In genomic region chr10:47098238-47098637, GRCh38 we compare ENCODE assay signal across 29 cellular contexts.
"Had no signal": no experiment of that assay in that cellular context is flagged by ENCODE, and none has a peak within 500 bp of the region (broad histone marks: within the 10 kb centered on the region; RNA-seq: fewer than 3 reads in every experiment).

No MANE protein-coding gene starts in this region.

- H3K27ac ChIP-seq: colonic mucosa, coronary artery, dorsolateral prefrontal cortex, epithelial cell of prostate, esophagus muscularis mucosa, esophagus squamous epithelium, foreskin keratinocyte, gastrocnemius medialis, gastroesophageal sphincter, heart left ventricle, heart right ventricle had no signal

- H3K36me3 ChIP-seq: colonic mucosa, esophagus muscularis mucosa, esophagus squamous epithelium, gastrocnemius medialis, gastroesophageal sphincter, heart left ventricle, heart right ventricle had no signal

- ATAC-seq: effector memory CD8-positive, alpha-beta T cell; esophagus mucosa; foreskin keratinocyte; gastrocnemius medialis; gastroesophageal sphincter; heart left ventricle; heart right ventricle had no signal

- FAIRE-seq: colon, endometrium, endothelial cell of umbilical vein, frontal cortex had no signal

- H3K4me3 ChIP-seq: colonic mucosa, coronary artery, dorsolateral prefrontal cortex, esophagus muscularis mucosa, esophagus squamous epithelium, gastrocnemius medialis, gastroesophageal sphincter, heart left ventricle, heart right ventricle had no signal

- H3K4me1 ChIP-seq: colonic mucosa, esophagus muscularis mucosa, esophagus squamous epithelium, foreskin keratinocyte, gastrocnemius medialis, gastroesophageal sphincter, heart left ventricle, heart right ventricle had no signal

- H3K9me3 ChIP-seq: colonic mucosa, esophagus squamous epithelium, gastrocnemius medialis had no signal

- H3K9me3 Mint-ChIP-seq: effector memory CD8-positive, alpha-beta T cell; endodermal cell had no signal

- H3K4me1 Mint-ChIP-seq: endodermal cell had no signal

- DNase-seq: colonic mucosa; cortex of kidney; dermis blood vessel endothelial cell; dorsolateral prefrontal cortex; effector CD4-positive, alpha-beta T cell; effector CD8-positive, alpha-beta T cell; effector memory CD4-positive, alpha-beta T cell; effector memory CD8-positive, alpha-beta T cell; erythroblast; esophagus squamous epithelium; foreskin fibroblast; foreskin keratinocyte; foreskin melanocyte; gastrocnemius medialis; glutamatergic neuron; head of caudate nucleus; heart left ventricle; heart right ventricle had no signal

- H3K27ac Mint-ChIP-seq: dendritic cell treated with granulocyte-macrophage colony-stimulating factor and Interleukin-4, amounts not matched to agents 40 ng/mL and 50 ng/mL, for 4 days; effector memory CD8-positive, alpha-beta T cell; endodermal cell had no signal

- H3K27me3 ChIP-seq: colonic mucosa, dorsolateral prefrontal cortex, esophagus muscularis mucosa, esophagus squamous epithelium, foreskin keratinocyte, gastrocnemius medialis, gastroesophageal sphincter, heart left ventricle, heart right ventricle had no signal

- H3K4me3 Mint-ChIP-seq: dendritic cell treated with granulocyte-macrophage colony-stimulating factor and Interleukin-4, amounts not matched to agents 40 ng/mL and 50 ng/mL, for 4 days; effector memory CD8-positive, alpha-beta T cell; endodermal cell had no signal
